ENCODE assay signal across 17 cellular contexts in the genomic region with DNA sequence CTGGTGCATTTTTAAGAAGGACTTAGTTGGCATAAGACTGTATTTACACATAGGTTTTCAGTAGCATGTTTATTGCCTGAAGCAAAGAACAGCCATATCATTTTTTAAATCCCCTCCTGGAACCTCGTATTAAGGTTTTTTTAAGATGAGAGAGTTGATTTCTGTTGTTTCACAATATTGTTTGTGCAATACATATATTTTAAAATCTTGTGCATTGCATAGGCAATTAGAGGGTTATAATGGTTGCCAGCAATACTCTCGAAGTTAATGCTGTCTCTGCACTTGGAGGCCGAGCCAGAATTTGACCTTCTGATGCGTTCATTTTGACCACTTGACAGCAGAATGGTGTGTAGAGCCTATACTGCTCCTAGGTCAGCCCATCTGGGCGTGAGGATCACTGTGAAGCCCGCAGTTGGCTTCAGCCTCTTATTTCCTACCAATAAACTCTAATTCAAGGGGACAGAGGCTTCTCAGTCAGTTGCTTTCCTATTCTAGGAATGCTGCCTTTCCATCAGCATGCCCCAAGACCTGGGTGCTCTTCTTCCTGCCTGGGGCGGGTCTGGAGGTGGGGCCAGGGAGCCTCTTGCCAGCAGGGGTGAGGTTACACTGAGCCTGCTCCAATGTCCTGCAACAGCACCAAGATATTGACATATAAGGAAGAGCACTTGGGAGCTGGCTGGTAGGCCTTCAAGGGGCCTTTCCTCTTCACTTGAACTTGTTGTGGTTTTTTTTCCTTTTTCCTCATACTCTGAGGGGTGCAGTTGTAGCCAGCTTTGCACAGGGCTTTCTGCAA.
DNase-seq lines count a peak whose midpoint lies in the region; ATAC-seq, FAIRE-seq and TF ChIP-seq lines count a peak whose summit lies in the region.
"Had no signal": no experiment of that assay in that cellular context is flagged by ENCODE, and none has a peak within 500 bp of the region (broad histone marks: within the 10 kb centered on the region; RNA-seq: fewer than 3 reads in every experiment).

No MANE protein-coding gene starts in this region.

- no peak for TF ChIP-seq CTCF in endothelial cell of umbilical vein (IDR thresholded peaks at IDR 0.05; ENCODE audit: extremely low read depth in 1 of 2, insufficient read depth in 1 of 2, low read depth in 1 of 2, low read length in 2 of 2)
- TF ChIP-seq CTCF in neural progenitor cell (IDR thresholded peaks at IDR 0.05) = no peak

- no peak overlapping the region for H2AFZ ChIP-seq in endothelial cell of umbilical vein (ENCODE audit: low read depth, low read length)
- peak overlapping the region; percentile 54 for H2AFZ ChIP-seq in neural progenitor cell (replicated peaks)

- H3K36me3 ChIP-seq in endothelial cell of umbilical vein (ENCODE audit: control insufficient read depth in 2 of 2, extremely low read depth in 1 of 2, insufficient read depth in 2 of 2, low read length in 2 of 2) (no peaks in the 10 kb centered on the region), neural progenitor cell (no peaks in the 10 kb centered on the region)
- H3K36me3 ChIP-seq: WERI-Rb-1 had no signal

- no peak for FAIRE-seq in endothelial cell of umbilical vein (lab: Jason Lieb, UNC)

- ATAC-seq in GM18511 (IDR thresholded peaks at IDR 0.05; ENCODE audit: unreplicated experiment) = no peak
- ATAC-seq: activated CD8-positive, alpha-beta memory T cell treated with anti-CD3 and anti-CD28 coated beads, Interleukin-2, amount 10 ng/mL, durations not matched to agents 7 days and 5 days; SK-N-SH treated with all-trans-retinoic acid at 6 μM for 48 hours had no signal

- H3K9me3 ChIP-seq in endothelial cell of umbilical vein (replicated peaks; ENCODE audit: control insufficient read depth, insufficient read depth, low read length) (no peaks in the 10 kb centered on the region), neural progenitor cell (ENCODE audit: low read depth) (no peaks in the 10 kb centered on the region)
- H3K9me3 ChIP-seq: testis had no signal

- H3K36me3 Mint-ChIP-seq in neural progenitor cell = no peaks in the 10 kb centered on the region
- H3K36me3 Mint-ChIP-seq: activated CD8-positive, alpha-beta memory T cell treated with anti-CD3 and anti-CD28 coated beads, Interleukin-2, amount 10 ng/mL, durations not matched to agents 7 days and 5 days had no signal

- CTCF ChIA-PET in endothelial cell of umbilical vein (lab: Charles Lee) = interaction anchor here (0.6 kb wide), 1 partner anchor 150 kb away, joined by 3 read pairs; no protein-coding TSS in a partner anchor

- no peak overlapping the region for H3K27ac Mint-ChIP-seq in neural progenitor cell
- H3K27ac Mint-ChIP-seq: activated CD8-positive, alpha-beta memory T cell treated with anti-CD3 and anti-CD28 coated beads, Interleukin-2, amount 10 ng/mL, durations not matched to agents 7 days and 5 days; activated naive CD8-positive, alpha-beta T cell; CD8-positive, alpha-beta memory T cell had no signal

- H4K20me1 ChIP-seq in endothelial cell of umbilical vein (replicated peaks; ENCODE audit: control insufficient read depth, extremely low read depth, insufficient read depth, low read length) (no peaks in the 10 kb centered on the region), neural progenitor cell (ENCODE audit: low read depth) (no peaks in the 10 kb centered on the region)

- H3K9me3 Mint-ChIP-seq in neural progenitor cell = peaks cover 6% of the 10 kb centered on the region

- H3K4me3 ChIP-seq in endothelial cell of umbilical vein (replicated peaks in 1 of 3; ENCODE audit: insufficient read depth in 1 of 3, low read depth in 1 of 3, low read length in 3 of 3) (no peak overlapping the region), neural progenitor cell (no peak overlapping the region)
- H3K4me3 ChIP-seq: testis had no signal

- H3K9ac ChIP-seq in endothelial cell of umbilical vein (replicated peaks; ENCODE audit: extremely low read depth, insufficient read depth, low read length) (no peak overlapping the region), neural progenitor cell (no peak overlapping the region)

- dilution Hi-C loops in endothelial cell of umbilical vein (cut with MboI; ENCODE audit: extremely low pct_ligation_motif_present, low sequenced_read_pairs) = no loop called here

- no peak overlapping the region for H3K4me3 Mint-ChIP-seq in neural progenitor cell
- H3K4me3 Mint-ChIP-seq: activated CD8-positive, alpha-beta memory T cell treated with anti-CD3 and anti-CD28 coated beads, Interleukin-2, amount 10 ng/mL, durations not matched to agents 7 days and 5 days; activated naive CD8-positive, alpha-beta T cell; CD8-positive, alpha-beta memory T cell had no signal

- H3K4me1 Mint-ChIP-seq in neural progenitor cell = peaks cover 15% of the 10 kb centered on the region

- H3K27me3 ChIP-seq in endothelial cell of umbilical vein (ENCODE audit: control insufficient read depth in 2 of 2, insufficient read depth in 2 of 2, low read length in 2 of 2) (peaks cover 23 to 31% of the 10 kb centered on the region in 2 experiments), neural progenitor cell (no peaks in the 10 kb centered on the region)
- H3K27me3 ChIP-seq: testis had no signal

- H3K79me2 ChIP-seq in endothelial cell of umbilical vein (ENCODE audit: control insufficient read depth, insufficient read depth, low read length) (no peaks in the 10 kb centered on the region), neural progenitor cell (ENCODE audit: low read depth) (no peaks in the 10 kb centered on the region)

- H3K9me1 ChIP-seq in endothelial cell of umbilical vein (replicated peaks; ENCODE audit: control insufficient read depth, extremely low read depth, insufficient read depth, low read length) = no peaks in the 10 kb centered on the region

- peak; percentile 26 for DNase-seq in DMS53 (lab: John Stamatoyannopoulos, UW)
- DNase-seq in DMS53 treated with DMSO at 0.1 percent for 48 hours (lab: John Stamatoyannopoulos, UW; ENCODE audit: unreplicated experiment) = no peak
- peak; percentile 3 for DNase-seq in NCI-H460 (ENCODE audit: extremely low read depth, low read depth)
- DNase-seq in endothelial cell of umbilical vein (ENCODE audit: low read depth, low spot score) = no peak
- DNase-seq in neural progenitor cell (ENCODE audit: low spot score) = no peak
- DNase-seq in NCI-H345 treated with DMSO at 0.1 percent for 48 hours (lab: John Stamatoyannopoulos, UW; ENCODE audit: unreplicated experiment) = no peak
- no peak for DNase-seq in T-helper 9 cell
- DNase-seq: activated CD8-positive, alpha-beta memory T cell treated with anti-CD3 and anti-CD28 coated beads, Interleukin-2, amount 10 ng/mL, durations not matched to agents 7 days and 5 days; CD8-positive, alpha-beta memory T cell; NCI-H1694; posterior cingulate gyrus; testis; WERI-Rb-1 had no signal

- H3K27me3 Mint-ChIP-seq in neural progenitor cell (ENCODE audit: insufficient read depth, low read depth) = peaks cover 4% of the 10 kb centered on the region

- BruUV-seq in endothelial cell of umbilical vein (replicated peaks; lab: Mats Ljungman, UMichigan) = no TSS peak

- no peak overlapping the region for H3K4me2 ChIP-seq in endothelial cell of umbilical vein (ENCODE audit: insufficient read depth, low read length)
- H3K4me2 ChIP-seq in neural progenitor cell = peak overlapping the region; percentile 2

- H3F3A ChIP-seq in neural progenitor cell (ENCODE audit: low read depth) = no peaks in the 10 kb centered on the region

- no peak for TF ChIP-seq POLR2A in endothelial cell of umbilical vein (IDR thresholded peaks at IDR 0.05; ENCODE audit: low read depth, low read length)

- H3K27ac ChIP-seq in endothelial cell of umbilical vein (ENCODE audit: insufficient read depth, low read depth, low read length) = no peak overlapping the region
- no peak overlapping the region for H3K27ac ChIP-seq in neural progenitor cell
- H3K27ac ChIP-seq: 22Rv1, testis, WERI-Rb-1 had no signal

- H3K4me1 ChIP-seq in endothelial cell of umbilical vein (ENCODE audit: control insufficient read depth, extremely low read depth, insufficient read depth, low read length) (no peaks in the 10 kb centered on the region), neural progenitor cell (peaks cover 17% of the 10 kb centered on the region)
- H3K4me1 ChIP-seq: testis had no signal

- intact Hi-C loops in endothelial cell of umbilical vein (cut with micrococcal nuclease) = loop anchor here (2.0 kb wide), 1 partner anchor 87 kb away; no protein-coding TSS in a partner anchor

- POLR2A ChIA-PET in endothelial cell of umbilical vein (lab: Charles Lee) = no interaction called here

TF ChIP-seq in endothelial cell of umbilical vein, 7 proteins besides CTCF, POLR2A, EP300 and RAD21:
- TF ChIP-seq MYC (IDR thresholded peaks at IDR 0.05; ENCODE audit: low read depth, low read length) (no peak), EZH2 (IDR thresholded peaks at IDR 0.05; ENCODE audit: borderline replicate concordance, low read depth, low read length, severe bottlenecking) (peak; percentile 28), POLR2AphosphoS5 (IDR thresholded peaks at IDR 0.05; ENCODE audit: insufficient read depth, low read depth, low read length) (no peak), FOS (IDR thresholded peaks at IDR 0.05; ENCODE audit: borderline replicate concordance, insufficient read depth, low read length) (no peak), GATA2 (IDR thresholded peaks at IDR 0.05; ENCODE audit: insufficient read depth, insufficient read length, low read depth, low read length) (no peak), JUN (IDR thresholded peaks at IDR 0.05; ENCODE audit: borderline replicate concordance, insufficient read depth, insufficient read length, low read depth) (no peak)
- TF ChIP-seq, protein P1, sequence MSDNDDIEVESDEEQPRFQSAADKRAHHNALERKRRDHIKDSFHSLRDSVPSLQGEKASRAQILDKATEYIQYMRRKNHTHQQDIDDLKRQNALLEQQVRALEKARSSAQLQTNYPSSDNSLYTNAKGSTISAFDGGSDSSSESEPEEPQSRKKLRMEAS (IDR thresholded peaks at IDR 0.05; ENCODE audit: insufficient read depth, insufficient read length) = no peak

Comparison
In these comparisons a context has a peak if more than half of its experiments do, and no peak if none do; other contexts are left out.
1. DNase-seq: peak in DMS53 (single experiment) and NCI-H460 (single experiment); none in DMS53 treated with DMSO at 0.1 percent for 48 hours (single experiment), endothelial cell of umbilical vein (single experiment), neural progenitor cell (single experiment), NCI-H345 treated with DMSO at 0.1 percent for 48 hours (single experiment) and T-helper 9 cell (single experiment).